21 cellular contexts compared by ENCODE assay signal in the genomic region with DNA sequence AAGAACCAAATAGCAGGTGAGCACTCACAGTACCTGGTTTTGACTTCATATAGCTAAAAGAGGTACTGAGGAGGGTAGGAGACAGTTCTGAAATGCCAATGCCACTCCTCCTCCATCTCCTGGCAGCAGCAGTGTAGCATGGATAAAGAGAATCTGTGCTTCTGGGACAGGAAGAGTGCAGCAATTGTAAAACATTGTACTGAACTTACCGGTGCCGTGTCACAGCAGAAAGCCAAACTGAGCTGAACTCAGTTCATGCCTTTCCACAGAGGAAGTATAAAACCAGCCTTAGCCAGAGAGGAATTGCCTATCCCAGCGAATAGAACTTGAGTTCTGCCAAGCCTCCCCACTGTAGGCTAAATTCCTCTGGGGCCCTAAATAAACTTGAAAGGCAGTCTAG.
DNase-seq lines count a peak whose midpoint lies in the region; ATAC-seq and TF ChIP-seq lines count a peak whose summit lies in the region.
"Had no signal": no experiment of that assay in that cellular context is flagged by ENCODE, and none has a peak within 500 bp of the region (broad histone marks: within the 10 kb centered on the region; RNA-seq: fewer than 3 reads in every experiment).

No MANE protein-coding gene starts in this region.

- no peak overlapping the region for H3K27ac Mint-ChIP-seq in activated CD4-positive, alpha-beta T cell treated with anti-CD3 and anti-CD28 coated beads, Interleukin-2, amount 10 ng/mL, durations not matched to agents 24 days and 14 days
- H3K27ac Mint-ChIP-seq: CD4-positive, alpha-beta T cell; CD8-positive, alpha-beta memory T cell; HFFc6 had no signal

- H3K9me3 Mint-ChIP-seq in activated CD4-positive, alpha-beta T cell treated with anti-CD3 and anti-CD28 coated beads, Interleukin-2, amount 10 ng/mL, durations not matched to agents 24 days and 14 days = peaks cover 4% of the 10 kb centered on the region
- H3K9me3 Mint-ChIP-seq: CD4-positive, alpha-beta T cell had no signal

- no peaks in the 10 kb centered on the region for H3K27me3 ChIP-seq in gastrocnemius medialis
- H3K27me3 ChIP-seq: BE2C; BLaER1 treated with 17β-estradiol and CSF1 and Interleukin-3, amounts not matched to agents 10 nM and 100 nM had no signal

- in situ Hi-C loops in gastrocnemius medialis (cut with MboI; ENCODE audit: low sequenced_read_pairs in 4 of 4) = no loop called here

- no peaks in the 10 kb centered on the region for H3K4me1 ChIP-seq in gastrocnemius medialis
- H3K4me1 ChIP-seq: BE2C; BLaER1 treated with 17β-estradiol and CSF1 and Interleukin-3, amounts not matched to agents 10 nM and 100 nM; HAP-1 had no signal

- no peaks in the 10 kb centered on the region for H3K36me3 Mint-ChIP-seq in activated CD4-positive, alpha-beta T cell treated with anti-CD3 and anti-CD28 coated beads, Interleukin-2, amount 10 ng/mL, durations not matched to agents 24 days and 14 days (ENCODE audit: low read depth)

- intact Hi-C loops in activated CD4-positive, alpha-beta T cell treated with anti-CD3 and anti-CD28 coated beads, Interleukin-2, amount 10 ng/mL, durations not matched to agents 24 days and 14 days (cut with micrococcal nuclease) = no loop called here
- intact Hi-C loops in gastrocnemius medialis (cut with DNase I; ENCODE audit: low total_unique reads) (no loop called here), left cardiac atrium (cut with DNase I) (no loop called here)

- no peaks in the 10 kb centered on the region for H3K4me1 Mint-ChIP-seq in activated CD4-positive, alpha-beta T cell treated with anti-CD3 and anti-CD28 coated beads, Interleukin-2, amount 10 ng/mL, durations not matched to agents 24 days and 14 days
- H3K4me1 Mint-ChIP-seq: CD14-positive monocyte had no signal

- H3K27ac ChIP-seq in gastrocnemius medialis = no peak overlapping the region
- H3K27ac ChIP-seq: 22Rv1; BLaER1 treated with 17β-estradiol and CSF1 and Interleukin-3, amounts not matched to agents 10 nM and 100 nM had no signal

- DNase-seq in activated CD4-positive, alpha-beta T cell treated with anti-CD3 and anti-CD28 coated beads, Interleukin-2, amount 10 ng/mL, durations not matched to agents 24 days and 14 days = peak; percentile 25
- DNase-seq in activated CD4-positive, alpha-beta T cell treated with anti-CD3 and anti-CD28 coated beads, Interleukin-2, amount 50 U/mL, for 4 hours = no peak
- DNase-seq in medulla oblongata (ENCODE audit: extremely low spot score) (peak; percentile 21), pons (ENCODE audit: low spot score) (peak; percentile 61), gastrocnemius medialis (no peak), left cardiac atrium (no peak)
- DNase-seq in activated CD8-positive, alpha-beta memory T cell treated with anti-CD3 and anti-CD28 coated beads for 24 hours = no peak
- DNase-seq: BE2C; CD4-positive, alpha-beta T cell; CD8-positive, alpha-beta memory T cell; DMS 273 treated with DMSO at 0.1 percent for 48 hours; DMS79; EL; GDM1; GOT3; HFFc6 had no signal

- no peak for TF ChIP-seq POLR2A in gastrocnemius medialis (IDR thresholded peaks at IDR 0.05)

- H3K36me3 ChIP-seq in gastrocnemius medialis = no peaks in the 10 kb centered on the region
- H3K36me3 ChIP-seq: BE2C, HAP-1 had no signal

- no peak overlapping the region for H3K4me3 Mint-ChIP-seq in activated CD4-positive, alpha-beta T cell treated with anti-CD3 and anti-CD28 coated beads, Interleukin-2, amount 10 ng/mL, durations not matched to agents 24 days and 14 days
- H3K4me3 Mint-ChIP-seq: CD14-positive monocyte; CD4-positive, alpha-beta T cell; CD8-positive, alpha-beta memory T cell; HFFc6 had no signal

- ATAC-seq in gastrocnemius medialis (no peak), left cardiac atrium (no peak)
- ATAC-seq: GM12878 had no signal

- H3K4me3 ChIP-seq in gastrocnemius medialis = no peak overlapping the region
- H3K4me3 ChIP-seq: BLaER1 treated with 17β-estradiol and CSF1 and Interleukin-3, amounts not matched to agents 10 nM and 100 nM; GM12878; HAP-1 had no signal

- peaks cover 2% of the 10 kb centered on the region for H3K27me3 Mint-ChIP-seq in activated CD4-positive, alpha-beta T cell treated with anti-CD3 and anti-CD28 coated beads, Interleukin-2, amount 10 ng/mL, durations not matched to agents 24 days and 14 days
- H3K27me3 Mint-ChIP-seq: CD4-positive, alpha-beta T cell had no signal

- no peaks in the 10 kb centered on the region for H3K9me3 ChIP-seq in gastrocnemius medialis
- H3K9me3 ChIP-seq: BE2C, HAP-1 had no signal

- TF ChIP-seq CTCF in gastrocnemius medialis (IDR thresholded peaks at IDR 0.05 in 4 of 5, conservative IDR thresholded peaks at IDR 0.05 in 1 of 5) = no peak

Comparison
In these comparisons a context has a peak if more than half of its experiments do, and no peak if none do; other contexts are left out.
1. DNase-seq: peak in activated CD4-positive, alpha-beta T cell treated with anti-CD3 and anti-CD28 coated beads, Interleukin-2, amount 10 ng/mL, durations not matched to agents 24 days and 14 days (single experiment), medulla oblongata (single experiment) and pons (single experiment); none in activated CD4-positive, alpha-beta T cell treated with anti-CD3 and anti-CD28 coated beads, Interleukin-2, amount 50 U/mL, for 4 hours (0 of 2), gastrocnemius medialis (0 of 2), left cardiac atrium (single experiment) and activated CD8-positive, alpha-beta memory T cell treated with anti-CD3 and anti-CD28 coated beads for 24 hours (single experiment).